ENCODE assay signal across 8 cellular contexts in the genomic region with DNA sequence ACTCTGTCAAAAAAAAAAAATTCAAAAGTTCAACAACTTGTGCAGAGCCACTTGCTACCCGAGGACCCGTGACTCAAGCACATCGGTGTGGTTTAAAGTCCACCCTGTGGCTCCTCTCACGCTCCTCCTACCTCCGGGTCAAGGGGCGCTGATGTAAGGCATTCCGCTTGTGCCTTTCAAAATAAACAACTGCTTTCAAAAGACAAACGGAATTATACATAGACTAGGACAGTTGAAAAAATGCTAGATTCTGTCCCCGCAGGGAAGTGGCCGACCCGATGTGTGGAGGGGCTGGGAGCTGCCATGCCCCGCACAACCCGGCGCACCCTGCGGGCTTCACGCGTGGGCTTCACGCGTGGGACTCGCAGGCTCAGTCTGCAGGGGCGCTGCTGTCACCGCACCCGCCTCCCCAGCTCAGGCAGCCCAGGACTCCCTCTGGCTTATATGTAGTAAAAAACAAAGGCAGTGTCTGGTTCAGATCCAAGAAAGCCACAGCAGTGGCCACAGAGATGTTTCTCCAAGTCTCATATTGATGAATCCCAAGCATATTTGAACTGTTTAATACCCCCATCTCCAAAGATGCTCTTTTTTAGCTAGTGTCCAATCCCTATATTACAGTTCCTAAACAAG.
DNase-seq lines count a peak whose midpoint lies in the region; ATAC-seq, FAIRE-seq and TF ChIP-seq lines count a peak whose summit lies in the region.

No MANE protein-coding gene starts in this region.

- DNase-seq in endothelial cell of umbilical vein (ENCODE audit: low read depth, low spot score) (no peak), trophoblast cell (peak; percentile 66 to 69), AML-193 (lab: John Stamatoyannopoulos, UW) (no peak), GM13976 (ENCODE audit: low spot score) (no peak), prostate gland (ENCODE audit: low spot score) (no peak)
- DNase-seq in activated CD8-positive, alpha-beta memory T cell treated with anti-CD3 and anti-CD28 coated beads, Interleukin-2, amount 50 U/mL, for 4 hours, result no peak

- H2BK120ac ChIP-seq in trophoblast cell (ENCODE audit: insufficient read depth, low read length, poor library complexity), result no peak overlapping the region

- peaks cover 4% of the 10 kb centered on the region in 2 experiments for H3K27me3 ChIP-seq in endothelial cell of umbilical vein (ENCODE audit: control insufficient read depth in 2 of 2, insufficient read depth in 2 of 2, low read length in 2 of 2)
- no peaks in the 10 kb centered on the region for H3K27me3 ChIP-seq in trophoblast cell (ENCODE audit: insufficient read depth, low read length)
- H3K27me3 ChIP-seq in prostate gland (replicated peaks; ENCODE audit: insufficient read depth), result no peaks in the 10 kb centered on the region

- peak; percentile 8 for FAIRE-seq in endothelial cell of umbilical vein (lab: Jason Lieb, UNC)

- POLR2A ChIA-PET in endothelial cell of umbilical vein (lab: Charles Lee), result interaction anchor here (0.7 kb wide), 1 partner anchor 284 kb away, joined by 3 read pairs; no protein-coding TSS in a partner anchor

- BruUV-seq in endothelial cell of umbilical vein (replicated peaks; lab: Mats Ljungman, UMichigan), result no TSS peak

- H2AK5ac ChIP-seq in trophoblast cell (ENCODE audit: low read length), result no peak overlapping the region

- in situ Hi-C loops in GM13976 (cut with MboI; ENCODE audit: low sequenced_read_pairs, unreplicated experiment), result no loop called here

- dilution Hi-C loops in endothelial cell of umbilical vein (cut with MboI; ENCODE audit: extremely low pct_ligation_motif_present, low sequenced_read_pairs), result no loop called here

- H2AFZ ChIP-seq in endothelial cell of umbilical vein (ENCODE audit: low read depth, low read length) (no peak overlapping the region), trophoblast cell (ENCODE audit: insufficient read depth, low read length, poor library complexity) (no peak overlapping the region)

- no peak overlapping the region for H3K23ac ChIP-seq in trophoblast cell (ENCODE audit: low read length)

- ATAC-seq in GM19023 (IDR thresholded peaks at IDR 0.05; ENCODE audit: unreplicated experiment), result peak; percentile 8
- peak; percentile 7 for ATAC-seq in HG03520 (IDR thresholded peaks at IDR 0.05; ENCODE audit: unreplicated experiment)

- H3K79me2 ChIP-seq in endothelial cell of umbilical vein (ENCODE audit: control insufficient read depth, insufficient read depth, low read length), result no peaks in the 10 kb centered on the region
- H3K79me2 ChIP-seq in trophoblast cell (ENCODE audit: control insufficient read depth, insufficient read depth, low read length, poor library complexity), result no peaks in the 10 kb centered on the region

- H3K4ac ChIP-seq in trophoblast cell (ENCODE audit: low read depth, low read length), result no peak overlapping the region

- H3K4me2 ChIP-seq in endothelial cell of umbilical vein (ENCODE audit: insufficient read depth, low read length) (peak overlapping the region; percentile 14), trophoblast cell (ENCODE audit: low read length) (peak overlapping the region; percentile 38)

- no CpG with 5 or more reads among the region's 23 CpGs for WGBS in trophoblast cell (ENCODE audit: extremely low coverage, insufficient coverage, insufficient read length)
- WGBS in prostate gland, result 39% methylated on average over 23 of the region's 23 CpGs

- H4K8ac ChIP-seq in trophoblast cell (ENCODE audit: low read depth, low read length), result no peak overlapping the region

- no peak overlapping the region for H3K9ac ChIP-seq in endothelial cell of umbilical vein (replicated peaks; ENCODE audit: extremely low read depth, insufficient read depth, low read length)
- H3K9ac ChIP-seq in trophoblast cell (ENCODE audit: low read length), result no peak overlapping the region

- intact Hi-C loops in endothelial cell of umbilical vein (cut with micrococcal nuclease), result loop anchor here (1.0 to 5.0 kb wide), 8 partner anchors 34 to 990 kb away; partner anchors contain the start of genes MRPL32 and PSMA2
- intact Hi-C loops in prostate gland (cut with DNase I), result loop anchor here (5.0 to 10.0 kb wide), 3 partner anchors 35 to 900 kb away; no protein-coding TSS in a partner anchor

- no peak overlapping the region for H3K27ac ChIP-seq in endothelial cell of umbilical vein (ENCODE audit: insufficient read depth, low read depth, low read length)
- no peak overlapping the region for H3K27ac ChIP-seq in trophoblast cell (ENCODE audit: low read depth, low read length)
- H3K27ac ChIP-seq in prostate gland, result peak overlapping the region in 1 of 2 donors; percentile 10

- H3K4me1 ChIP-seq in endothelial cell of umbilical vein (ENCODE audit: control insufficient read depth, extremely low read depth, insufficient read depth, low read length), result no peaks in the 10 kb centered on the region
- peaks cover 2 to 4% of the 10 kb centered on the region in 2 experiments for H3K4me1 ChIP-seq in trophoblast cell (ENCODE audit: control insufficient read depth in 1 of 2, insufficient read depth in 2 of 2, low read length in 2 of 2)
- no peaks in the 10 kb centered on the region for H3K4me1 ChIP-seq in prostate gland (replicated peaks)

- no peak overlapping the region for H4K12ac ChIP-seq in trophoblast cell (ENCODE audit: low read depth, low read length)

- CTCF ChIA-PET in endothelial cell of umbilical vein (lab: Charles Lee), result interaction anchor here (0.8 to 8.7 kb wide), 30 partner anchors 12 to 1710 kb away, joined by 3 to 354 read pairs (median 4); partner anchors contain the start of genes MRPL32 and PSMA2

- H2BK5ac ChIP-seq in trophoblast cell (ENCODE audit: low read depth, low read length, poor library complexity), result no peak overlapping the region

- no peak overlapping the region for H3K18ac ChIP-seq in trophoblast cell (ENCODE audit: low read length)

- no peak overlapping the region for H3K14ac ChIP-seq in trophoblast cell (ENCODE audit: low read length)

- no peaks in the 10 kb centered on the region for H3K9me3 ChIP-seq in endothelial cell of umbilical vein (replicated peaks; ENCODE audit: control insufficient read depth, insufficient read depth, low read length)
- no peaks in the 10 kb centered on the region for H3K9me3 ChIP-seq in trophoblast cell (ENCODE audit: insufficient read depth, low read depth, low read length)
- H3K9me3 ChIP-seq in prostate gland, result no peaks in the 10 kb centered on the region

- TF ChIP-seq CTCF in endothelial cell of umbilical vein (IDR thresholded peaks at IDR 0.05; ENCODE audit: extremely low read depth in 1 of 2, insufficient read depth in 1 of 2, low read depth in 1 of 2, low read length in 2 of 2) (no peak), GM13976 (IDR thresholded peaks at IDR 0.05; ENCODE audit: borderline replicate concordance, control extremely low read depth, extremely low read depth, insufficient read depth, missing control alignments) (no peak), prostate gland (IDR thresholded peaks at IDR 0.05) (no peak)

- no peak for TF ChIP-seq POLR2A in endothelial cell of umbilical vein (IDR thresholded peaks at IDR 0.05; ENCODE audit: low read depth, low read length)
- no peak for TF ChIP-seq POLR2A in prostate gland (IDR thresholded peaks at IDR 0.05)

- no peaks in the 10 kb centered on the region for H4K20me1 ChIP-seq in endothelial cell of umbilical vein (replicated peaks; ENCODE audit: control insufficient read depth, extremely low read depth, insufficient read depth, low read length)

- H3K36me3 ChIP-seq in endothelial cell of umbilical vein (ENCODE audit: control insufficient read depth in 2 of 2, extremely low read depth in 1 of 2, insufficient read depth in 2 of 2, low read length in 2 of 2), result no peaks in the 10 kb centered on the region
- no peaks in the 10 kb centered on the region for H3K36me3 ChIP-seq in trophoblast cell (ENCODE audit: control insufficient read depth in 1 of 2, insufficient read depth in 2 of 2, low read length in 2 of 2)
- H3K36me3 ChIP-seq in prostate gland, result no peaks in the 10 kb centered on the region

- no peaks in the 10 kb centered on the region for H3K79me1 ChIP-seq in trophoblast cell (ENCODE audit: low read length)

- peak overlapping the region; percentile 2 for H4K91ac ChIP-seq in trophoblast cell (ENCODE audit: low read depth, low read length)

- H3K9me1 ChIP-seq in endothelial cell of umbilical vein (replicated peaks; ENCODE audit: control insufficient read depth, extremely low read depth, insufficient read depth, low read length), result no peaks in the 10 kb centered on the region

- H3K4me3 ChIP-seq in endothelial cell of umbilical vein (replicated peaks in 1 of 3; ENCODE audit: insufficient read depth in 1 of 3, low read depth in 1 of 3, low read length in 3 of 3), result no peak overlapping the region
- H3K4me3 ChIP-seq in trophoblast cell (ENCODE audit: low read depth, low read length), result no peak overlapping the region
- no peak overlapping the region for H3K4me3 ChIP-seq in prostate gland

- peak overlapping the region; percentile 0 for H2BK12ac ChIP-seq in trophoblast cell (ENCODE audit: low read length)

TF ChIP-seq in endothelial cell of umbilical vein, 7 proteins besides CTCF, POLR2A, EP300 and RAD21:
- TF ChIP-seq GATA2 (IDR thresholded peaks at IDR 0.05; ENCODE audit: insufficient read depth, insufficient read length, low read depth, low read length) (no peak), FOS (IDR thresholded peaks at IDR 0.05; ENCODE audit: borderline replicate concordance, insufficient read depth, low read length) (no peak), JUN (IDR thresholded peaks at IDR 0.05; ENCODE audit: borderline replicate concordance, insufficient read depth, insufficient read length, low read depth) (no peak)

Comparison
In these comparisons a context has a peak if more than half of its experiments do, and no peak if none do; other contexts are left out.
1. DNase-seq: peak in trophoblast cell (2 of 2); none in endothelial cell of umbilical vein (single experiment), AML-193 (0 of 2), GM13976 (single experiment), activated CD8-positive, alpha-beta memory T cell treated with anti-CD3 and anti-CD28 coated beads, Interleukin-2, amount 50 U/mL, for 4 hours (single experiment) and prostate gland (single experiment).